Comparison of ENCODE assay signal across 35 cellular contexts in genomic region chr7:40698214-40698920, GRCh38.
DNase-seq lines count a peak whose midpoint lies in the region; ATAC-seq and TF ChIP-seq lines count a peak whose summit lies in the region.
"Had no signal": no experiment of that assay in that cellular context is flagged by ENCODE, and none has a peak within 500 bp of the region (broad histone marks: within the 10 kb centered on the region; RNA-seq: fewer than 3 reads in every experiment).

No MANE protein-coding gene starts in this region.

- no peaks in the 10 kb centered on the region for H4K20me1 ChIP-seq in SK-N-SH (ENCODE audit: insufficient read depth)

- no peak for TF ChIP-seq EP300 in SK-N-SH (IDR thresholded peaks at IDR 0.05; ENCODE audit: borderline replicate concordance in 1 of 2, low read depth in 1 of 2, low read length in 1 of 2)

- TF ChIP-seq RAD21 in SK-N-SH (IDR thresholded peaks at IDR 0.05; ENCODE audit: low read length), result no peak

- TF ChIP-seq POLR2A in breast epithelium (IDR thresholded peaks at IDR 0.05), result no peak

- H3K9me3 ChIP-seq in breast epithelium (peaks cover 0 to 3% of the 10 kb centered on the region in 2 donors), SK-N-SH (no peaks in the 10 kb centered on the region)
- H3K9me3 ChIP-seq: heart left ventricle, psoas muscle, SJCRH30 had no signal

- H2AFZ ChIP-seq in SK-N-SH (ENCODE audit: low read depth), result no peak overlapping the region

- H3K4me3 ChIP-seq in breast epithelium (no peak overlapping the region), SK-N-SH (ENCODE audit: low read depth in 2 of 2, low read length in 1 of 2) (no peak overlapping the region), epithelial cell of esophagus (ENCODE audit: low read length) (no peak overlapping the region)
- H3K4me3 ChIP-seq: cardiac muscle cell, heart left ventricle, psoas muscle, SJCRH30 had no signal

- H3K36me3 Mint-ChIP-seq in MCF 10A (ENCODE audit: insufficient read depth, unreplicated experiment), result peaks cover 7% of the 10 kb centered on the region
- H3K36me3 Mint-ChIP-seq in natural killer cell treated with Interleukin-12 subunit alpha and Interleukin-12 subunit beta and Interleukin-15 and Interleukin-18, amount 100 ng/mL, for 72 hours, result no peaks in the 10 kb centered on the region
- H3K36me3 Mint-ChIP-seq: activated CD8-positive, alpha-beta memory T cell treated with anti-CD3 and anti-CD28 coated beads, Interleukin-2, amount 10 ng/mL, durations not matched to agents 7 days and 5 days; activated naive CD8-positive, alpha-beta T cell treated with anti-CD3 and anti-CD28 coated beads for 36 hours; CD4-positive, alpha-beta memory T cell; naive B cell; stimulated activated effector memory CD8-positive, alpha-beta T cell treated with anti-CD3 and anti-CD28 coated beads, Interleukin-12 subunit alpha, Interleukin-12 subunit beta, amount 100 ng/mL, for 72 hours; T-cell had no signal

- POLR2A ChIA-PET in MCF 10A (lab: Yijun Ruan, JAX) (no interaction called here), SK-N-SH (lab: Yijun Ruan, JAX) (no interaction called here)

- intact Hi-C loops in MCF 10A (cut with micrococcal nuclease) (no loop called here), breast epithelium (cut with DNase I; ENCODE audit: low total_unique reads) (no loop called here)

- no peak overlapping the region for H3K4me3 Mint-ChIP-seq in MCF 10A (ENCODE audit: unreplicated experiment)
- H3K4me3 Mint-ChIP-seq in natural killer cell treated with Interleukin-12 subunit alpha and Interleukin-12 subunit beta and Interleukin-15 and Interleukin-18, amount 100 ng/mL, for 72 hours, result no peak overlapping the region
- H3K4me3 Mint-ChIP-seq: activated B cell treated with CpG ODN at 0.5 μM for 24 hours; activated CD8-positive, alpha-beta memory T cell treated with anti-CD3 and anti-CD28 coated beads, Interleukin-2, amount 10 ng/mL, durations not matched to agents 7 days and 5 days; activated naive CD8-positive, alpha-beta T cell treated with anti-CD3 and anti-CD28 coated beads for 36 hours; activated T-cell treated with anti-CD3 and anti-CD28 coated beads, Interleukin-2, amount 50 U/mL, for 4 hours; naive B cell; stimulated activated effector memory CD8-positive, alpha-beta T cell treated with anti-CD3 and anti-CD28 coated beads, Interleukin-12 subunit alpha, Interleukin-12 subunit beta, amount 100 ng/mL, for 72 hours; T-cell had no signal

- no peak for ATAC-seq in HG03520 (IDR thresholded peaks at IDR 0.05; ENCODE audit: unreplicated experiment)
- no peak for ATAC-seq in natural killer cell treated with Interleukin-12 subunit alpha and Interleukin-12 subunit beta and Interleukin-15 and Interleukin-18, amount 100 ng/mL, for 72 hours
- no peak for ATAC-seq in GM19023 (IDR thresholded peaks at IDR 0.05; ENCODE audit: unreplicated experiment)
- ATAC-seq: activated CD8-positive, alpha-beta memory T cell treated with anti-CD3 and anti-CD28 coated beads, Interleukin-2, amount 10 ng/mL, durations not matched to agents 7 days and 5 days; activated T-cell treated with anti-CD3 and anti-CD28 coated beads, Interleukin-2, amount 50 U/mL, for 4 hours; esophagus mucosa; heart left ventricle; left ventricle myocardium superior; psoas muscle; sciatic nerve; stimulated activated effector memory CD8-positive, alpha-beta T cell treated with anti-CD3 and anti-CD28 coated beads, Interleukin-12 subunit alpha, Interleukin-12 subunit beta, amount 100 ng/mL, for 72 hours; T-cell had no signal

- H3K27me3 ChIP-seq in breast epithelium (no peaks in the 10 kb centered on the region), SK-N-SH (ENCODE audit: insufficient read depth) (no peaks in the 10 kb centered on the region)
- H3K27me3 ChIP-seq: cardiac muscle cell, heart left ventricle, SJCRH30 had no signal

- CTCF ChIA-PET in MCF 10A (lab: Yijun Ruan, JAX), result no interaction called here
- CTCF ChIA-PET in SK-N-SH (lab: Yijun Ruan, JAX), result interaction anchor here (1.0 to 1.3 kb wide), 2 partner anchors 62 to 466 kb away, joined by 3 read pairs; no protein-coding TSS in a partner anchor

- TF ChIP-seq CTCF in MCF 10A (IDR thresholded peaks at IDR 0.05; ENCODE audit: unreplicated experiment), result no peak
- no peak for TF ChIP-seq CTCF in breast epithelium (IDR thresholded peaks at IDR 0.05)
- no peak for TF ChIP-seq CTCF in SK-N-SH (IDR thresholded peaks at IDR 0.05)
- no peak for TF ChIP-seq CTCF in epithelial cell of esophagus (IDR thresholded peaks at IDR 0.05; ENCODE audit: insufficient read depth, low read depth, low read length, missing control alignments)

- no peak overlapping the region for H3K9ac ChIP-seq in SK-N-SH
- H3K9ac ChIP-seq: KMS-11 had no signal

- peaks cover 15% of the 10 kb centered on the region for H3K4me1 Mint-ChIP-seq in MCF 10A (ENCODE audit: insufficient read depth, unreplicated experiment)
- no peaks in the 10 kb centered on the region for H3K4me1 Mint-ChIP-seq in natural killer cell treated with Interleukin-12 subunit alpha and Interleukin-12 subunit beta and Interleukin-15 and Interleukin-18, amount 100 ng/mL, for 72 hours (ENCODE audit: low read depth in 2 of 2)
- H3K4me1 Mint-ChIP-seq: activated B cell treated with CpG ODN at 0.5 μM for 24 hours; CD4-positive, alpha-beta memory T cell; naive B cell; stimulated activated effector memory CD8-positive, alpha-beta T cell treated with anti-CD3 and anti-CD28 coated beads, Interleukin-12 subunit alpha, Interleukin-12 subunit beta, amount 100 ng/mL, for 72 hours had no signal

- no peaks in the 10 kb centered on the region for H3K4me1 ChIP-seq in breast epithelium
- H3K4me1 ChIP-seq in SK-N-SH (ENCODE audit: control insufficient read depth in 1 of 2, insufficient read depth in 2 of 2, low read depth in 1 of 2, low read length in 1 of 2), result peaks cover 14 to 45% of the 10 kb centered on the region in 2 experiments
- H3K4me1 ChIP-seq: psoas muscle, SJCRH30 had no signal

- 59% methylated on average over 6 of the region's 6 CpGs for WGBS in SK-N-SH (ENCODE audit: low lambda C conversion rate)

- H3K27ac ChIP-seq in breast epithelium (no peak overlapping the region), SK-N-SH (ENCODE audit: low read depth in 2 of 2, low read length in 1 of 2) (peak overlapping the region; percentile 55 to 61)
- H3K27ac ChIP-seq: cardiac muscle cell, heart left ventricle, KMS-11, psoas muscle, SJCRH30 had no signal

- H3K36me3 ChIP-seq in breast epithelium (no peaks in the 10 kb centered on the region), SK-N-SH (replicated peaks in 1 of 2; ENCODE audit: control insufficient read depth in 1 of 2, insufficient read depth in 2 of 2, low read length in 1 of 2) (peaks cover 2 to 12% of the 10 kb centered on the region in 2 experiments)
- H3K36me3 ChIP-seq: cardiac muscle cell, heart left ventricle, SJCRH30 had no signal

- no peak overlapping the region for H3K27ac Mint-ChIP-seq in MCF 10A (ENCODE audit: low read depth, unreplicated experiment)
- no peak overlapping the region for H3K27ac Mint-ChIP-seq in natural killer cell treated with Interleukin-12 subunit alpha and Interleukin-12 subunit beta and Interleukin-15 and Interleukin-18, amount 100 ng/mL, for 72 hours
- H3K27ac Mint-ChIP-seq: activated B cell treated with CpG ODN at 0.5 μM for 24 hours; activated CD8-positive, alpha-beta memory T cell treated with anti-CD3 and anti-CD28 coated beads, Interleukin-2, amount 10 ng/mL, durations not matched to agents 7 days and 5 days; activated naive CD8-positive, alpha-beta T cell treated with anti-CD3 and anti-CD28 coated beads for 36 hours; naive B cell; stimulated activated effector memory CD8-positive, alpha-beta T cell treated with anti-CD3 and anti-CD28 coated beads, Interleukin-12 subunit alpha, Interleukin-12 subunit beta, amount 100 ng/mL, for 72 hours; T-cell had no signal

- peak; percentile 8 for DNase-seq in MCF 10A (ENCODE audit: unreplicated experiment)
- DNase-seq in breast epithelium (ENCODE audit: low spot score in 2 of 2), result no peak
- no peak for DNase-seq in SK-N-SH
- DNase-seq in epithelial cell of esophagus (ENCODE audit: low read depth), result peak; percentile 55
- DNase-seq in natural killer cell treated with Interleukin-12 subunit alpha and Interleukin-12 subunit beta and Interleukin-15 and Interleukin-18, amount 100 ng/mL, for 72 hours (ENCODE audit: low spot score), result no peak
- no peak for DNase-seq in COLO668 (lab: John Stamatoyannopoulos, UW; ENCODE audit: unreplicated experiment)
- DNase-seq: activated B cell treated with CpG ODN at 0.5 μM for 24 hours; activated CD4-positive, alpha-beta T cell treated with anti-CD3 and anti-CD28 coated beads, Interleukin-2, amount 50 U/mL, for 1 hour; activated CD8-positive, alpha-beta memory T cell treated with anti-CD3 and anti-CD28 coated beads, Interleukin-2, amount 10 ng/mL, durations not matched to agents 7 days and 5 days; activated gamma-delta T cell; activated naive CD8-positive, alpha-beta T cell treated with anti-CD3 and anti-CD28 coated beads for 36 hours; activated T-cell treated with anti-CD3 and anti-CD28 coated beads, Interleukin-2, amount 50 U/mL, for 4 hours; AML-193; anterior cingulate cortex; CD4-positive, alpha-beta memory T cell; foreskin melanocyte; heart left ventricle; kidney; left ventricle myocardium superior; midbrain; naive B cell; NCI-H146; NCI-H446; NCI-H748 treated with DMSO at 0.1 percent for 48 hours; psoas muscle; SJCRH30; T-cell; trophoblast cell had no signal

- peaks cover 53% of the 10 kb centered on the region for H3K79me2 ChIP-seq in SK-N-SH (ENCODE audit: insufficient read depth)

- no TSS peak for BruUV-seq in MCF 10A (replicated peaks; lab: Mats Ljungman, UMichigan)

- peaks cover 27% of the 10 kb centered on the region for H3F3A ChIP-seq in SK-N-SH (replicated peaks; ENCODE audit: insufficient read depth)

- no peaks in the 10 kb centered on the region for H3K9me2 ChIP-seq in SK-N-SH

- H3K9me3 Mint-ChIP-seq in MCF 10A (ENCODE audit: unreplicated experiment), result no peaks in the 10 kb centered on the region
- peaks cover 3% of the 10 kb centered on the region for H3K9me3 Mint-ChIP-seq in natural killer cell treated with Interleukin-12 subunit alpha and Interleukin-12 subunit beta and Interleukin-15 and Interleukin-18, amount 100 ng/mL, for 72 hours
- H3K9me3 Mint-ChIP-seq: activated B cell treated with CpG ODN at 0.5 μM for 24 hours; activated naive CD8-positive, alpha-beta T cell treated with anti-CD3 and anti-CD28 coated beads for 36 hours; activated T-cell treated with anti-CD3 and anti-CD28 coated beads, Interleukin-2, amount 50 U/mL, for 4 hours had no signal

- 0 out of 2 replicates have a peak overlapping the region, but pooled peaks have one; percentile 0 for H3K4me2 ChIP-seq in SK-N-SH
- H3K4me2 ChIP-seq: KMS-11 had no signal

- no peaks in the 10 kb centered on the region for H3K27me3 Mint-ChIP-seq in MCF 10A (ENCODE audit: insufficient read depth, unreplicated experiment)
- no peaks in the 10 kb centered on the region for H3K27me3 Mint-ChIP-seq in natural killer cell treated with Interleukin-12 subunit alpha and Interleukin-12 subunit beta and Interleukin-15 and Interleukin-18, amount 100 ng/mL, for 72 hours
- H3K27me3 Mint-ChIP-seq: activated B cell treated with CpG ODN at 0.5 μM for 24 hours; activated CD8-positive, alpha-beta memory T cell treated with anti-CD3 and anti-CD28 coated beads, Interleukin-2, amount 10 ng/mL, durations not matched to agents 7 days and 5 days; activated naive CD8-positive, alpha-beta T cell treated with anti-CD3 and anti-CD28 coated beads for 36 hours; CD4-positive, alpha-beta memory T cell; naive B cell had no signal

TF ChIP-seq in SK-N-SH, 30 proteins besides CTCF, POLR2A, EP300 and RAD21 (continues in another document):
- no peak for TF ChIP-seq RCOR1 (IDR thresholded peaks at IDR 0.05; ENCODE audit: low read length)

Comparison
In these comparisons a context has a peak if more than half of its experiments do, and no peak if none do; other contexts are left out.
1. DNase-seq: peak in MCF 10A (single experiment) and epithelial cell of esophagus (single experiment); none in breast epithelium (0 of 2), SK-N-SH (single experiment), natural killer cell treated with Interleukin-12 subunit alpha and Interleukin-12 subunit beta and Interleukin-15 and Interleukin-18, amount 100 ng/mL, for 72 hours (single experiment) and COLO668 (single experiment).
2. H3K27ac ChIP-seq: peak in SK-N-SH (2 of 2); none in breast epithelium (0 of 2).